In the genomic region with DNA sequence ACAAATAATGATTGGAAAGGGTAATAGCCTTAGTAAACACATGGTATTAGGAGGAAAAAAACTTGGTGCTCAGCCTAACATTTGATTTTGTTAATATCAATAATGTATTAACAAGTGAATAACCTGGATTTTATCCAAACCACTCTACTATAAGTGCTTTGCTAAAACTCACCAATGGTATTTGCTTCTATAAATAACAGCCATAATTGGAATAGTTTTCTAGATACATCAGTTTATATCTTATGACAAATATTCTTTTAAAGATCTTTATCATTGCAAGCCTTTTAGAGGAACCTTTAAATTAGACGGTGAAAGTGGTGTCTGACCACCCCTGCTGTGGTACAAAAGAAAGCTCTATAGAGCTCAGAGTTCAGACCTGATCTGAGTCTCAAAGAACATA, we compare ENCODE assay signal across 21 cellular contexts.
"Had no signal": no experiment of that assay in that cellular context is flagged by ENCODE, and none has a peak within 500 bp of the region (broad histone marks: within the 10 kb centered on the region; RNA-seq: fewer than 3 reads in every experiment).

No MANE protein-coding gene starts in this region.

- H3K36me3 ChIP-seq: SJSA1 had no signal

- H3K9me3 ChIP-seq: SJSA1 had no signal

- H3K27ac ChIP-seq: SJSA1, SK-N-MC had no signal

- H3K4me1 ChIP-seq: SJSA1 had no signal

- DNase-seq: IMR-90; Karpas-422; KG1; MM.1S; NCI-H1092 treated with DMSO at 0.1 percent for 48 hours; NCI-H1436; NCI-H187; NCI-H2029; NCI-H2081 treated with DMSO at 0.1 percent for 48 hours; NCI-H2171; NCI-H446; NCI-H510A; NCI-H524 treated with DMSO at 0.1 percent for 48 hours; NCI-H69; NK-92 treated with Interleukin-12 subunit alpha and Interleukin-12 subunit beta, amount 100 ng/mL, for 24 hours; Right ventricle myocardium superior; RPMI8226; SIG-M5 had no signal

- H3K27me3 ChIP-seq: SJSA1 had no signal

- H3K4me3 ChIP-seq: SJSA1, SK-N-MC had no signal

- ATAC-seq: HepG2 had no signal
